15 cellular contexts compared by ENCODE assay signal in the genomic region with DNA sequence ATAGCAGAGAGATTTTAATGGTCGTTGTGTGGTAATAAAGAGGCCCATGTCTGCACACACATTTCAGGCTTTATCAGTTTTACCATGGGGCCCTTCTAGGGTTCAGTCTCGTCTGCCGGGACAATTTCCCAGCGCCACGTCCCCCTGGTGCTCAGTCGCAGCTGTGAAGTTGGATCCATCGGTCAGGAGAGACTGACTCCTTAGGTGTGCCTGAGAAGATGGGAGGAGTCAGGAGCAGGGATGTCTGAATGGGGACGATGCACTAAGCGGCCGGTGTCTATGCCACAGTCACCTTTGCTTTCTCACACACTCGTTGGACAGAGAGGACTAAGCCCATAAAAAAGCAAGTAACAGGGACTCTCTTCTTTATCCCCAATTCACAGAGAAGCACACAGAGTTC.
A peak's percentile ranks its signal among the peaks of the same experiment; 100 is the strongest.
DNase-seq lines count a peak whose midpoint lies in the region; ATAC-seq and TF ChIP-seq lines count a peak whose summit lies in the region.
"Had no signal": no experiment of that assay in that cellular context is flagged by ENCODE, and none has a peak within 500 bp of the region (broad histone marks: within the 10 kb centered on the region; RNA-seq: fewer than 3 reads in every experiment).

No MANE protein-coding gene starts in this region.

- peaks cover 3% of the 10 kb centered on the region for H3K36me3 Mint-ChIP-seq in chondrocyte (ENCODE audit: low read depth)

- intact Hi-C loops in ovary (cut with DNase I) = no loop called here
- intact Hi-C loops in upper lobe of right lung (cut with DNase I) = no loop called here

- H3K36me3 ChIP-seq in Peyer's patch = no peaks in the 10 kb centered on the region
- no peaks in the 10 kb centered on the region for H3K36me3 ChIP-seq in ovary
- no peaks in the 10 kb centered on the region for H3K36me3 ChIP-seq in upper lobe of right lung

- H3K9me3 Mint-ChIP-seq in chondrocyte (ENCODE audit: low read depth) = no peaks in the 10 kb centered on the region
- H3K9me3 Mint-ChIP-seq: CD4-positive, alpha-beta T cell had no signal

- no peak for TF ChIP-seq CTCF in Peyer's patch (IDR thresholded peaks at IDR 0.05)
- TF ChIP-seq CTCF in chondrocyte (IDR thresholded peaks at IDR 0.05) = no peak
- TF ChIP-seq CTCF in ovary (IDR thresholded peaks at IDR 0.05) = no peak
- TF ChIP-seq CTCF in upper lobe of right lung (IDR thresholded peaks at IDR 0.05) = no peak
- no peak for TF ChIP-seq CTCF in GM10266 (IDR thresholded peaks at IDR 0.05; ENCODE audit: control insufficient read depth, insufficient read depth, low read depth, missing control alignments)

- no peak for ATAC-seq in upper lobe of right lung
- ATAC-seq: GM12878 had no signal

- H3K4me1 ChIP-seq in Peyer's patch (no peaks in the 10 kb centered on the region), ovary (ENCODE audit: insufficient read depth) (no peaks in the 10 kb centered on the region), upper lobe of right lung (no peaks in the 10 kb centered on the region)

- no peaks in the 10 kb centered on the region for H3K27me3 ChIP-seq in Peyer's patch
- no peaks in the 10 kb centered on the region for H3K27me3 ChIP-seq in ovary
- no peaks in the 10 kb centered on the region for H3K27me3 ChIP-seq in upper lobe of right lung

- H3K4me3 ChIP-seq in Peyer's patch (no peak overlapping the region), ovary (no peak overlapping the region), upper lobe of right lung (no peak overlapping the region)
- H3K4me3 ChIP-seq: GM12878, GM23248 had no signal

- H3K4me1 Mint-ChIP-seq in chondrocyte (ENCODE audit: low read depth) = peaks cover 4% of the 10 kb centered on the region
- H3K4me1 Mint-ChIP-seq: B cell had no signal

- no peak overlapping the region for H3K27ac Mint-ChIP-seq in chondrocyte (ENCODE audit: unreplicated experiment)
- H3K27ac Mint-ChIP-seq: B cell; CD4-positive, alpha-beta T cell had no signal

- H3K27me3 Mint-ChIP-seq in chondrocyte (ENCODE audit: low read depth) = peaks cover 9% of the 10 kb centered on the region

- DNase-seq in Peyer's patch = peak in 2 of 3 donors; percentile 24 to 29
- peak; percentile 41 for DNase-seq in chondrocyte (ENCODE audit: low spot score)
- peak in 4 of 5 donors; percentile 4 to 11 (median 10) for DNase-seq in ovary
- DNase-seq in upper lobe of right lung = peak; percentile 17
- DNase-seq in OCI-M1 (lab: John Stamatoyannopoulos, UW) = no peak
- no peak for DNase-seq in GM10266 (ENCODE audit: extremely low spot score)
- DNase-seq in stimulated activated CD8-positive, alpha-beta memory T cell treated with anti-CD3 and anti-CD28 coated beads, Interleukin-4, amount 100 ng/mL, for 48 hours = no peak
- DNase-seq: C1 segment of cervical spinal cord; Calu3; CD4-positive, alpha-beta T cell; DMS 273 treated with DMSO at 0.1 percent for 48 hours; H7 had no signal

- H3K27ac ChIP-seq in Peyer's patch = no peak overlapping the region
- no peak overlapping the region for H3K27ac ChIP-seq in ovary
- no peak overlapping the region for H3K27ac ChIP-seq in upper lobe of right lung
- H3K27ac ChIP-seq: GM23248 had no signal

- 79 to 89% (median 87%) methylated on average over 11 of the region's 11 CpGs for WGBS in ovary, 3 donors

- H3K4me3 Mint-ChIP-seq in chondrocyte (ENCODE audit: unreplicated experiment) = no peak overlapping the region
- H3K4me3 Mint-ChIP-seq: B cell; CD4-positive, alpha-beta T cell had no signal

- no peaks in the 10 kb centered on the region for H3K9me3 ChIP-seq in Peyer's patch
- no peaks in the 10 kb centered on the region for H3K9me3 ChIP-seq in ovary
- no peaks in the 10 kb centered on the region for H3K9me3 ChIP-seq in upper lobe of right lung

- TF ChIP-seq EP300 in ovary (IDR thresholded peaks at IDR 0.05) = no peak

- TF ChIP-seq POLR2A in Peyer's patch (IDR thresholded peaks at IDR 0.05) (no peak), ovary (IDR thresholded peaks at IDR 0.05) (no peak)

Comparison
In these comparisons a context has a peak if more than half of its experiments do, and no peak if none do; other contexts are left out.
1. DNase-seq: peak in Peyer's patch (2 of 3), chondrocyte (single experiment), ovary (4 of 5) and upper lobe of right lung (single experiment); none in OCI-M1 (single experiment), GM10266 (single experiment) and stimulated activated CD8-positive, alpha-beta memory T cell treated with anti-CD3 and anti-CD28 coated beads, Interleukin-4, amount 100 ng/mL, for 48 hours (single experiment).